Comparison of ENCODE assay signal across 8 cellular contexts in the genomic region with DNA sequence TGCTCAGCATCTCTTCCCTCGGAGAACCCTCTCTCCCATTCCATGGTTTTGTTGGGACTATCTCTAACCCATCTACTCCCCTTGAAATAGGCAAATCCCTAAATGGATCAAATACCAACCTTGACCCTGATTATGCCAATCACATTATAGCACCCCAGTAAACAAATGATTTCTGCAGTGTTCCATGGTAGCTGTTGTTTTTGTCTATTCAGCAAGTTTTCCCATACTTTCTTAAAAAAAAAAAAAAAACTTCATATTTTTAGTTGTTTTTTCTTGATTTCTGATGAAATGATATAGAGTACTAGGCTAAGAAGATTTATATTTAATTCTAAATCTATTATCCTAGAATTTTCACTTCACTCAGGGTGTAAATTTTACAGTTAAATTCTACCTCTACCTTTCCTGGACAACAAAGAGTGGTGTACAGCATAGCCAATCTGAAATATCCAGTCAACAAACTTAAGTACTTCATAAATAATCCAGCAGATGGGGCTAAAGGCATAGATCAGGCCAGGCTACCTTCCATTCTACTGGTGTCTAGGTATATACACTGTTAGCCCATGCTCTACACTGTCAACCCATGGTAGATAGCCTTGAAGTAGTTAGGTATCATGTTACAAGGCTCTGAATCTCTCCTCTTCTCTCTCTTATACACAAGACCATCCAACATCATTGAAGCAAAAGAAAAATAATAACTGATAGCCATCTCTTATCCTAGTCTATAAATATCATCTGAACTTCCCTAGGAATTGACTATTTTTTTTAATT.
A peak's percentile ranks its signal among the peaks of the same experiment; 100 is the strongest.
DNase-seq lines count a peak whose midpoint lies in the region; ATAC-seq lines count a peak whose summit lies in the region.

No MANE protein-coding gene starts in this region.

- H3K4me1 ChIP-seq in CD4-positive, alpha-beta memory T cell (ENCODE audit: insufficient read depth, low read length) = no peaks in the 10 kb centered on the region

- ATAC-seq in GM18517 (IDR thresholded peaks at IDR 0.05; ENCODE audit: unreplicated experiment) = peak; percentile 94
- ATAC-seq in HG02884 (IDR thresholded peaks at IDR 0.05; ENCODE audit: unreplicated experiment) = peak; percentile 98
- peak; percentile 99 for ATAC-seq in effector memory CD8-positive, alpha-beta T cell (replicated peaks)
- ATAC-seq in memory B cell (ENCODE audit: low read depth) = peak; percentile 100

- peak overlapping the region in 1 of 7 donors; percentile 4 for H3K27ac Mint-ChIP-seq in CD4-positive, alpha-beta memory T cell
- no peak overlapping the region for H3K27ac Mint-ChIP-seq in effector memory CD8-positive, alpha-beta T cell
- no peak overlapping the region for H3K27ac Mint-ChIP-seq in memory B cell

- no peaks in the 10 kb centered on the region for H3K27me3 Mint-ChIP-seq in CD4-positive, alpha-beta memory T cell
- H3K27me3 Mint-ChIP-seq in effector memory CD8-positive, alpha-beta T cell = no peaks in the 10 kb centered on the region
- H3K27me3 Mint-ChIP-seq in memory B cell = no peaks in the 10 kb centered on the region

- no peaks in the 10 kb centered on the region for H3K9me3 Mint-ChIP-seq in CD4-positive, alpha-beta memory T cell
- H3K9me3 Mint-ChIP-seq in effector memory CD8-positive, alpha-beta T cell = no peaks in the 10 kb centered on the region
- no peaks in the 10 kb centered on the region for H3K9me3 Mint-ChIP-seq in memory B cell

- H3K4me3 ChIP-seq in CD4-positive, alpha-beta memory T cell (ENCODE audit: low read length in 2 of 2) = no peak overlapping the region

- intact Hi-C loops in CD4-positive, alpha-beta memory T cell (cut with micrococcal nuclease) = loop anchor here (1.0 kb wide), 7 partner anchors 144 to 1317 kb away; a partner anchor contains a TSS

- H3K27me3 ChIP-seq in CD4-positive, alpha-beta memory T cell (ENCODE audit: insufficient read depth, low read length) = no peaks in the 10 kb centered on the region

- no peak overlapping the region for H3K4me3 Mint-ChIP-seq in CD4-positive, alpha-beta memory T cell
- no peak overlapping the region for H3K4me3 Mint-ChIP-seq in effector memory CD8-positive, alpha-beta T cell
- H3K4me3 Mint-ChIP-seq in memory B cell = no peak overlapping the region

- H3K36me3 ChIP-seq in CD4-positive, alpha-beta memory T cell (ENCODE audit: insufficient read depth, low read length) = no peaks in the 10 kb centered on the region

- H3K4me1 Mint-ChIP-seq in CD4-positive, alpha-beta memory T cell = peaks cover 0 to 4% (median 2%) of the 10 kb centered on the region in 4 donors
- H3K4me1 Mint-ChIP-seq in effector memory CD8-positive, alpha-beta T cell (ENCODE audit: low read depth in 2 of 2) = no peaks in the 10 kb centered on the region
- H3K4me1 Mint-ChIP-seq in memory B cell = peaks cover 4% of the 10 kb centered on the region

- no peaks in the 10 kb centered on the region for H3K9me3 ChIP-seq in CD4-positive, alpha-beta memory T cell (ENCODE audit: control insufficient read depth in 1 of 2, low read length in 2 of 2)

- POLR2A ChIA-PET in CD4-positive, alpha-beta memory T cell (lab: Charles Lee; ENCODE audit: partially characterized antibody) = no interaction called here

- CTCF ChIA-PET in CD4-positive, alpha-beta memory T cell (lab: Charles Lee; ENCODE audit: partially characterized antibody) = interaction anchor here (0.6 to 4.1 kb wide), 21 partner anchors 10 to 1402 kb away, joined by 3 to 35 read pairs (median 3); no protein-coding TSS in a partner anchor

- H3K36me3 Mint-ChIP-seq in CD4-positive, alpha-beta memory T cell = peaks cover 11 to 22% of the 10 kb centered on the region in 2 donors
- H3K36me3 Mint-ChIP-seq in effector memory CD8-positive, alpha-beta T cell (ENCODE audit: insufficient read depth) = peaks cover 9% of the 10 kb centered on the region
- peaks cover 13% of the 10 kb centered on the region for H3K36me3 Mint-ChIP-seq in memory B cell

- DNase-seq in CD4-positive, alpha-beta memory T cell = peak; percentile 54 to 73 (median 67)
- DNase-seq in NCI-H1105 treated with DMSO at 0.1 percent for 48 hours (lab: John Stamatoyannopoulos, UW) (peak; percentile 95), SIG-M5 treated with dmso at 0.1 percent for 504 hours (lab: John Stamatoyannopoulos, UW; ENCODE audit: unreplicated experiment) (peak; percentile 94), memory B cell (ENCODE audit: low spot score in 2 of 2) (peak in 1 of 2 donors; percentile 66), cortex of kidney (lab: John Stamatoyannopoulos, UW) (no peak)
- peak; percentile 19 to 31 (median 30) for DNase-seq in effector memory CD8-positive, alpha-beta T cell

- H3K27ac ChIP-seq in CD4-positive, alpha-beta memory T cell (ENCODE audit: low read depth, low read length) = no peak overlapping the region
